In the genomic region with DNA sequence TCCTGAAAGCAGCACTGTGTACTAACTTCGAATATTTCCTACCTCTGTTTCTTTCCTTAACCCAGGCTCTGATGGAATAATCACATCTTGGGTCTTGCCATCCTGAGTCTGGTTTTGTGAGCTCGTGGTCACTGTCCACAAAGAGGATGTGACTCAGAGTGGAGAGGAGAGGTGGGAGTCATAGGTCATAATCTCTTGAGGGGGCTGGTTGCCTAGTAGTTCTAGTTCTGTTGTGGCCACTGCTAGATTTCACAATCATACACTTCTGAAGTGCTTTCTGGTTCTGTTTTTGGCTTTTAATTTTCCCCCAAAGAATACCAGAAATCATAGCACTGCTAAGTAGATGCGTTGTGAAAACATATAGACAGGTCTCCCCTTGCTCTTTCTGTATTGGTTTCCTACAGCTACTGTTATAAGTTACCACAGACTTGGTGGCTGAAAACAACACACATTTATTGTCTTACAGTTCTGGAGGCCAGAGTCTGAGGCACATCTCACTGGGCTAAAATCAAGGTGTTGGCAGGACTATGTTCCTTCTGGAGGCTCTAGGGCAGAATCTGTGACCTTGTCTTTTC, we compare ENCODE assay signal across 9 cellular contexts.
DNase-seq lines count a peak whose midpoint lies in the region; ATAC-seq, FAIRE-seq and TF ChIP-seq lines count a peak whose summit lies in the region.
"Had no signal": no experiment of that assay in that cellular context is flagged by ENCODE, and none has a peak within 500 bp of the region (broad histone marks: within the 10 kb centered on the region; RNA-seq: fewer than 3 reads in every experiment).

No MANE protein-coding gene starts in this region.

- peak; percentile 60 for FAIRE-seq in HTR-8/SVneo (lab: Jason Lieb, UNC)

- H3K4me1 Mint-ChIP-seq in activated CD4-positive, alpha-beta memory T cell treated with anti-CD3 and anti-CD28 coated beads, Interleukin-2, amount 10 ng/mL, durations not matched to agents 7 days and 5 days, result no peaks in the 10 kb centered on the region

- H3K9me3 Mint-ChIP-seq in activated CD4-positive, alpha-beta memory T cell treated with anti-CD3 and anti-CD28 coated beads, Interleukin-2, amount 10 ng/mL, durations not matched to agents 7 days and 5 days, result no peaks in the 10 kb centered on the region
- H3K9me3 Mint-ChIP-seq: activated naive CD8-positive, alpha-beta T cell treated with anti-CD3 and anti-CD28 coated beads, Interleukin-2, amount 10 ng/mL, durations not matched to agents 7 days and 5 days had no signal

- no peak overlapping the region for H2AFZ ChIP-seq in OCI-LY7 (ENCODE audit: low read length)

- no peak overlapping the region for H3K4me2 ChIP-seq in OCI-LY7 (ENCODE audit: low read length)

- H3K27me3 ChIP-seq in brain microvascular endothelial cell (replicated peaks), result no peaks in the 10 kb centered on the region

- peaks cover 4% of the 10 kb centered on the region for H3K27me3 Mint-ChIP-seq in activated CD4-positive, alpha-beta memory T cell treated with anti-CD3 and anti-CD28 coated beads, Interleukin-2, amount 10 ng/mL, durations not matched to agents 7 days and 5 days

- H3K27ac Mint-ChIP-seq in activated CD4-positive, alpha-beta memory T cell treated with anti-CD3 and anti-CD28 coated beads, Interleukin-2, amount 10 ng/mL, durations not matched to agents 7 days and 5 days, result no peak overlapping the region
- H3K27ac Mint-ChIP-seq: activated naive CD8-positive, alpha-beta T cell treated with anti-CD3 and anti-CD28 coated beads, Interleukin-2, amount 10 ng/mL, durations not matched to agents 7 days and 5 days had no signal

- TF ChIP-seq CTCF in brain microvascular endothelial cell (IDR thresholded peaks at IDR 0.05; ENCODE audit: low read depth, low read length, missing control alignments) (no peak), OCI-LY7 (conservative IDR thresholded peaks at IDR 0.05; ENCODE audit: low read length) (no peak)

- intact Hi-C loops in sciatic nerve (cut with DNase I), result no loop called here
- intact Hi-C loops in OCI-LY7 (cut with micrococcal nuclease; ENCODE audit: unreplicated experiment), result loop anchor here (5.0 kb wide), 1 partner anchor 56 kb away; no protein-coding TSS in a partner anchor

- no peak overlapping the region for H3K4me3 Mint-ChIP-seq in activated CD4-positive, alpha-beta memory T cell treated with anti-CD3 and anti-CD28 coated beads, Interleukin-2, amount 10 ng/mL, durations not matched to agents 7 days and 5 days
- H3K4me3 Mint-ChIP-seq: activated naive CD8-positive, alpha-beta T cell treated with anti-CD3 and anti-CD28 coated beads, Interleukin-2, amount 10 ng/mL, durations not matched to agents 7 days and 5 days had no signal

- CTCF ChIA-PET in activated CD4-positive, alpha-beta memory T cell treated with anti-CD3 and anti-CD28 coated beads, Interleukin-2, amount 10 ng/mL, durations not matched to agents 7 days and 5 days (lab: Charles Lee), result no interaction called here
- CTCF ChIA-PET in OCI-LY7 (lab: Charles Lee; ENCODE audit: unreplicated experiment), result no interaction called here

- POLR2A ChIA-PET in activated CD4-positive, alpha-beta memory T cell treated with anti-CD3 and anti-CD28 coated beads, Interleukin-2, amount 10 ng/mL, durations not matched to agents 7 days and 5 days (lab: Charles Lee), result no interaction called here
- POLR2A ChIA-PET in OCI-LY7 (lab: Charles Lee), result no interaction called here

- H3K4me3 ChIP-seq in brain microvascular endothelial cell (ENCODE audit: low read depth, low read length), result no peak overlapping the region
- H3K4me3 ChIP-seq in OCI-LY7 (ENCODE audit: low read depth, low read length, poor library complexity, severe bottlenecking), result no peak overlapping the region

- BruUV-seq in OCI-LY7 (replicated peaks; lab: Mats Ljungman, UMichigan), result no TSS peak

- H3K27ac ChIP-seq in brain microvascular endothelial cell, result no peak overlapping the region
- no peak overlapping the region for H3K27ac ChIP-seq in OCI-LY7 (ENCODE audit: low read depth, low read length, poor library complexity, severe bottlenecking)

- H3K36me3 ChIP-seq in brain microvascular endothelial cell (replicated peaks) (no peaks in the 10 kb centered on the region), OCI-LY7 (ENCODE audit: insufficient read depth, low read length) (no peaks in the 10 kb centered on the region)

- no peaks in the 10 kb centered on the region for H3K9me3 ChIP-seq in OCI-LY7 (ENCODE audit: low read length)

- DNase-seq in HTR-8/SVneo (ENCODE audit: insufficient read length, low spot score), result peak; percentile 58
- DNase-seq in brain microvascular endothelial cell, result peak; percentile 56
- no peak for DNase-seq in sciatic nerve (ENCODE audit: low spot score)
- DNase-seq in activated CD4-positive, alpha-beta memory T cell treated with anti-CD3 and anti-CD28 coated beads, Interleukin-2, amount 10 ng/mL, durations not matched to agents 7 days and 5 days, result no peak
- DNase-seq in cerebellar cortex (ENCODE audit: low spot score), result no peak
- no peak for DNase-seq in UCSD-AML1 (lab: John Stamatoyannopoulos, UW; ENCODE audit: unreplicated experiment)
- DNase-seq in OCI-LY7 (ENCODE audit: low spot score), result no peak
- DNase-seq: activated naive CD8-positive, alpha-beta T cell treated with anti-CD3 and anti-CD28 coated beads, Interleukin-2, amount 10 ng/mL, durations not matched to agents 7 days and 5 days had no signal

- no peaks in the 10 kb centered on the region for H3K4me1 ChIP-seq in OCI-LY7 (ENCODE audit: insufficient read depth, low read length, poor library complexity, severe bottlenecking)

- no peaks in the 10 kb centered on the region for H3K36me3 Mint-ChIP-seq in activated CD4-positive, alpha-beta memory T cell treated with anti-CD3 and anti-CD28 coated beads, Interleukin-2, amount 10 ng/mL, durations not matched to agents 7 days and 5 days (ENCODE audit: low read depth)
- H3K36me3 Mint-ChIP-seq: activated naive CD8-positive, alpha-beta T cell treated with anti-CD3 and anti-CD28 coated beads, Interleukin-2, amount 10 ng/mL, durations not matched to agents 7 days and 5 days had no signal

- no peaks in the 10 kb centered on the region for H3K79me2 ChIP-seq in OCI-LY7 (ENCODE audit: insufficient read depth, low read depth, low read length)

- in situ Hi-C loops in brain microvascular endothelial cell (cut with HindIII; ENCODE audit: low pct_ligation_motif_present, low sequenced_read_pairs), result no loop called here

- ATAC-seq in GM19023 (IDR thresholded peaks at IDR 0.05; ENCODE audit: unreplicated experiment) (peak; percentile 50), sciatic nerve (peak; percentile 82)

- no peaks in the 10 kb centered on the region for H3K9me2 ChIP-seq in OCI-LY7 (ENCODE audit: insufficient read depth, low read length)

- no peaks in the 10 kb centered on the region for H4K20me1 ChIP-seq in OCI-LY7 (ENCODE audit: insufficient read depth, low read length)

Comparison
In these comparisons a context has a peak if more than half of its experiments do, and no peak if none do; other contexts are left out.
1. DNase-seq: peak in HTR-8/SVneo (single experiment) and brain microvascular endothelial cell (single experiment); none in sciatic nerve (single experiment), activated CD4-positive, alpha-beta memory T cell treated with anti-CD3 and anti-CD28 coated beads, Interleukin-2, amount 10 ng/mL, durations not matched to agents 7 days and 5 days (single experiment), cerebellar cortex (single experiment), UCSD-AML1 (single experiment) and OCI-LY7 (single experiment).